12 cellular contexts compared by ENCODE assay signal in genomic region chr7:47572939-47573757, GRCh38. TPM values are rescaled to one million over a fixed set of nuclear protein-coding genes. Genes with fewer than 3 reads are reported as not detected.
A peak's percentile ranks its signal among the peaks of the same experiment; 100 is the strongest.
DNase-seq lines count a peak whose midpoint lies in the region; ATAC-seq and TF ChIP-seq lines count a peak whose summit lies in the region.
"Had no signal": no experiment of that assay in that cellular context is flagged by ENCODE, and none has a peak within 500 bp of the region (broad histone marks: within the 10 kb centered on the region; RNA-seq: fewer than 3 reads in every experiment).

No MANE protein-coding gene starts in this region.

- peaks cover 93% of the 10 kb centered on the region for H3K4me1 Mint-ChIP-seq in CD14-positive monocyte
- no peaks in the 10 kb centered on the region for H3K4me1 Mint-ChIP-seq in activated T-cell treated with anti-CD3 and anti-CD28 coated beads, Interleukin-2, amount 50 U/mL, for 24 hours (ENCODE audit: low read depth)
- peaks cover 23% of the 10 kb centered on the region for H3K4me1 Mint-ChIP-seq in endothelial cell (ENCODE audit: unreplicated experiment)

- TF ChIP-seq CTCF in CD14-positive monocyte (IDR thresholded peaks at IDR 0.05) (no peak), VCaP (conservative IDR thresholded peaks at IDR 0.05) (no peak), endothelial cell (IDR thresholded peaks at IDR 0.05; ENCODE audit: unreplicated experiment) (no peak)

- H3K4me3 Mint-ChIP-seq in CD14-positive monocyte (peak overlapping the region; percentile 73 to 90), endothelial cell (ENCODE audit: unreplicated experiment) (no peak overlapping the region)
- H3K4me3 Mint-ChIP-seq in activated T-cell treated with anti-CD3 and anti-CD28 coated beads, Interleukin-2, amount 50 U/mL, for 24 hours, result no peak overlapping the region

- ATAC-seq in GM21576 (IDR thresholded peaks at IDR 0.05; ENCODE audit: unreplicated experiment), result no peak
- ATAC-seq: activated CD4-positive, CD25-positive, alpha-beta regulatory T cell treated with anti-CD3 and anti-CD28 coated beads, Interleukin-2, amount 50 U/mL, for 24 hours had no signal

- intact Hi-C loops in CD14-positive monocyte (cut with micrococcal nuclease), result loop anchor here (5.0 to 10.0 kb wide), 5 partner anchors 76 to 522 kb away; no protein-coding TSS in a partner anchor

- DNase-seq in CD14-positive monocyte (ENCODE audit: low spot score) (no peak), iPS-NIHi7 (ENCODE audit: extremely low spot score) (peak; percentile 60), LoVo (ENCODE audit: low spot score) (no peak), endothelial cell (ENCODE audit: low spot score) (no peak)
- no peak for DNase-seq in activated T-cell treated with anti-CD3 and anti-CD28 coated beads, Interleukin-2, amount 50 U/mL, for 24 hours
- DNase-seq: activated naive CD4-positive, alpha-beta T cell; NCI-H1694 treated with DMSO at 0.1 percent for 48 hours had no signal

- H3K4me1 ChIP-seq in rectal smooth muscle tissue (ENCODE audit: control insufficient read depth, insufficient read depth, low read length), result peaks cover 46% of the 10 kb centered on the region

- no peak overlapping the region for H3K9ac ChIP-seq in rectal smooth muscle tissue (ENCODE audit: low read length)

- peak overlapping the region; percentile 23 for H3K4me3 ChIP-seq in rectal smooth muscle tissue (ENCODE audit: low read length)

- peaks cover 0 to 3% (median 0%) of the 10 kb centered on the region in 7 donors for H3K9me3 Mint-ChIP-seq in CD14-positive monocyte
- H3K9me3 Mint-ChIP-seq in activated T-cell treated with anti-CD3 and anti-CD28 coated beads, Interleukin-2, amount 50 U/mL, for 24 hours, result no peaks in the 10 kb centered on the region
- no peaks in the 10 kb centered on the region for H3K9me3 Mint-ChIP-seq in endothelial cell (ENCODE audit: unreplicated experiment)

- H3K36me3 Mint-ChIP-seq in CD14-positive monocyte (peaks cover 19 to 42% of the 10 kb centered on the region in 2 donors), endothelial cell (ENCODE audit: low read depth, unreplicated experiment) (no peaks in the 10 kb centered on the region)
- H3K36me3 Mint-ChIP-seq in activated T-cell treated with anti-CD3 and anti-CD28 coated beads, Interleukin-2, amount 50 U/mL, for 24 hours (ENCODE audit: low read depth), result no peaks in the 10 kb centered on the region

- H3K27me3 ChIP-seq in rectal smooth muscle tissue (ENCODE audit: control insufficient read depth, insufficient read depth, low read length), result no peaks in the 10 kb centered on the region
- H3K27me3 ChIP-seq: BE2C had no signal

- H3K27ac Mint-ChIP-seq in CD14-positive monocyte, result peak overlapping the region; percentile 90 to 98 (median 97)
- H3K27ac Mint-ChIP-seq in activated T-cell treated with anti-CD3 and anti-CD28 coated beads, Interleukin-2, amount 50 U/mL, for 24 hours, result no peak overlapping the region
- no peak overlapping the region for H3K27ac Mint-ChIP-seq in endothelial cell (ENCODE audit: unreplicated experiment)

- H3K27me3 Mint-ChIP-seq in CD14-positive monocyte (ENCODE audit: low read depth in 3 of 3), result peaks cover 0 to 2% (median 0%) of the 10 kb centered on the region in 3 donors
- peaks cover 8% of the 10 kb centered on the region for H3K27me3 Mint-ChIP-seq in activated T-cell treated with anti-CD3 and anti-CD28 coated beads, Interleukin-2, amount 50 U/mL, for 24 hours
- peaks cover 2% of the 10 kb centered on the region for H3K27me3 Mint-ChIP-seq in endothelial cell (ENCODE audit: unreplicated experiment)

- no peaks in the 10 kb centered on the region for H3K36me3 ChIP-seq in rectal smooth muscle tissue (ENCODE audit: control insufficient read depth, insufficient read depth, low read length)
- H3K36me3 ChIP-seq: BE2C had no signal

- H3K27ac ChIP-seq in VCaP (peak overlapping the region; percentile 91; the same call in 1 of the 2 replicates), rectal smooth muscle tissue (ENCODE audit: low read depth, low read length) (peak overlapping the region; percentile 24)

RNA-seq across cellular contexts. Expression of gene TNS3, which starts 8.8 kb away (rescaled TPM):
- polyA plus RNA-seq in CD14-positive monocyte, result 1 to 10 TPM; 5.2 to 7.9 TPM
- total RNA-seq in endothelial cell (ENCODE audit: unreplicated experiment), result 7.5 TPM

Comparison
In these comparisons a context has a peak if more than half of its experiments do, and no peak if none do; other contexts are left out.
1. H3K27ac Mint-ChIP-seq: peak in CD14-positive monocyte (7 of 7); none in activated T-cell treated with anti-CD3 and anti-CD28 coated beads, Interleukin-2, amount 50 U/mL, for 24 hours (single experiment) and endothelial cell (single experiment).
2. H3K4me3 Mint-ChIP-seq: peak in CD14-positive monocyte (2 of 2); none in activated T-cell treated with anti-CD3 and anti-CD28 coated beads, Interleukin-2, amount 50 U/mL, for 24 hours (single experiment) and endothelial cell (single experiment).